Comparison of ENCODE assay signal across 1 cellular context in the genomic region with DNA sequence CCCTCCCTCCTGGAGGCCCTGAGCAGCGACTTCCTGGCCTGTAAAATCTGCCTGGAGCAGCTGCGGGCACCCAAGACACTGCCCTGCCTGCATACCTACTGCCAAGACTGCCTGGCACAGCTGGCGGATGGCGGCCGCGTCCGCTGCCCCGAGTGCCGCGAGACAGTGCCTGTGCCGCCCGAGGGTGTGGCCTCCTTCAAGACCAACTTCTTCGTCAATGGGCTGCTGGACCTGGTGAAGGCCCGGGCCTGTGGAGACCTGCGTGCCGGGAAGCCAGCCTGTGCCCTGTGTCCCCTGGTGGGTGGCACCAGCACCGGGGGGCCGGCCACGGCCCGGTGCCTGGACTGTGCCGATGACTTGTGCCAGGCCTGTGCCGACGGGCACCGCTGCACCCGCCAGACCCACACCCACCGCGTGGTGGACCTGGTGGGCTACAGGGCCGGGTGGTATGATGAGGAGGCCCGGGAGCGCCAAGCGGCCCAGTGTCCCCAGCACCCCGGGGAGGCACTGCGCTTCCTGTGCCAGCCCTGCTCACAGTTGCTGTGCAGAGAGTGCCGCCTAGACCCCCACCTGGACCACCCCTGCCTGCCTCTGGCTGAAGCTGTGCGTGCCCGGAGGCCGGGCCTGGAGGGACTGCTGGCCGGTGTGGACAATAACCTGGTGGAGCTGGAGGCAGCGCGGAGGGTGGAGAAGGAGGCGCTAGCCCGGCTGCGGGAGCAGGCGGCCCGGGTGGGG.
TF ChIP-seq lines count a peak whose summit lies in the region.

No MANE protein-coding gene starts in this region.

TF ChIP-seq in H1, 55 proteins besides CTCF, POLR2A, EP300 and RAD21:
- TF ChIP-seq KDM4A (IDR thresholded peaks at IDR 0.05; ENCODE audit: low read depth, low read length, severe bottlenecking) (no peak), SP4 (IDR thresholded peaks at IDR 0.05; ENCODE audit: low read length) (no peak), RBBP5 (IDR thresholded peaks at IDR 0.05; ENCODE audit: borderline replicate concordance, low read depth, low read length) (no peak), BRCA1 (IDR thresholded peaks at IDR 0.05; ENCODE audit: low read depth, low read length) (no peak), HDAC2 (IDR thresholded peaks at IDR 0.05; ENCODE audit: borderline replicate concordance in 1 of 2, low read depth in 2 of 2, low read length in 2 of 2) (no peak), NANOG (IDR thresholded peaks at IDR 0.05; ENCODE audit: insufficient read depth, low read depth, low read length, poor library complexity, severe bottlenecking) (no peak)
